In genomic region chr7:132601783-132602182, GRCh38 we compare ENCODE assay signal across 8 cellular contexts. TPM values are rescaled to one million over a fixed set of nuclear protein-coding genes. Genes with fewer than 3 reads are reported as not detected.
"Had no signal": no experiment of that assay in that cellular context is flagged by ENCODE, and none has a peak within 500 bp of the region (broad histone marks: within the 10 kb centered on the region; RNA-seq: fewer than 3 reads in every experiment).

No MANE protein-coding gene starts in this region.

- H2AFZ ChIP-seq: GM23248 had no signal

- H3K4me1 ChIP-seq: HAP-1 had no signal

- H3K4me1 Mint-ChIP-seq: IgD-negative memory B cell had no signal

- H3K36me3 Mint-ChIP-seq: IgD-negative memory B cell had no signal

- H3K4me3 Mint-ChIP-seq: HFFc6, IgD-negative memory B cell had no signal

- FAIRE-seq: HepG2 had no signal

- H3K9ac ChIP-seq: GM23248 had no signal

- H3K36me3 ChIP-seq: HAP-1 had no signal

- H3K27ac Mint-ChIP-seq: HFFc6, IgD-negative memory B cell had no signal

- H3K9me3 Mint-ChIP-seq: HFFc6, IgD-negative memory B cell had no signal

- DNase-seq: GM23248, GOT3, H7, HFFc6 had no signal

- H3K4me3 ChIP-seq: GM23248, HAP-1 had no signal

- H3K27ac ChIP-seq: GM23248, HL-60 had no signal

- H3K9me3 ChIP-seq: HAP-1 had no signal

RNA-seq across cellular contexts. Expression of gene PLXNA4, which starts 25.5 kb away (rescaled TPM):
- polyA plus RNA-seq: GM23248, IgD-negative memory B cell had no signal
